Comparison of ENCODE assay signal across 1 cellular context in the genomic region with DNA sequence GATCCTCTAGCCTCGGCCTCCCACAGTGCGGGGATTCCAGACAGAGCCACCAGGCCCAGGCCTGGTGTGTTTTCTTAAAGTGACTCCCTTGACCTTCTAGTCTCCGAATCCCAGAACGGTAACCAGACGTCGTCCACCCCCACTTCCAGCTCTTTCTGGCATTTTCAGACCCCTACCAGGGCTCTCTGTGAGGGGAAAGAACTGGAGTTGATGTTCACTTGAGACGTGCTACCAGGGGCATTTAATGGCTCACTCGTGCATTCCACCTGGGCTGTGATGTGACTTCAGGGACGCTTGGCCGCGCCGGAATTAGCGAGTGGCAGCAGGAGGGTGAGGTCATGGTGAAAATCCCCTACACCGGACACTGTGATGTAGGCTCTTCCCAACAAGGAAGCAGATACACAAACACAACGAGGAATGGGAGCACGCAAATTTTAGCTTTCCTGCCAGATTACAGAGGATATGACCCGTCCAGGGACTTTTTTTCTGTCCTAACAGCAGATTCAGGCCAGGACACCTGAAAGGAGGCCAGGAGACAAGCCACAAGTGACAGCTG.
A peak's percentile ranks its signal among the peaks of the same experiment; 100 is the strongest.
TF ChIP-seq lines count a peak whose summit lies in the region.

No MANE protein-coding gene starts in this region.

TF ChIP-seq in HepG2, 621 proteins besides CTCF, POLR2A, EP300 and RAD21 (continued from another document):
- TF ChIP-seq, protein P1, sequence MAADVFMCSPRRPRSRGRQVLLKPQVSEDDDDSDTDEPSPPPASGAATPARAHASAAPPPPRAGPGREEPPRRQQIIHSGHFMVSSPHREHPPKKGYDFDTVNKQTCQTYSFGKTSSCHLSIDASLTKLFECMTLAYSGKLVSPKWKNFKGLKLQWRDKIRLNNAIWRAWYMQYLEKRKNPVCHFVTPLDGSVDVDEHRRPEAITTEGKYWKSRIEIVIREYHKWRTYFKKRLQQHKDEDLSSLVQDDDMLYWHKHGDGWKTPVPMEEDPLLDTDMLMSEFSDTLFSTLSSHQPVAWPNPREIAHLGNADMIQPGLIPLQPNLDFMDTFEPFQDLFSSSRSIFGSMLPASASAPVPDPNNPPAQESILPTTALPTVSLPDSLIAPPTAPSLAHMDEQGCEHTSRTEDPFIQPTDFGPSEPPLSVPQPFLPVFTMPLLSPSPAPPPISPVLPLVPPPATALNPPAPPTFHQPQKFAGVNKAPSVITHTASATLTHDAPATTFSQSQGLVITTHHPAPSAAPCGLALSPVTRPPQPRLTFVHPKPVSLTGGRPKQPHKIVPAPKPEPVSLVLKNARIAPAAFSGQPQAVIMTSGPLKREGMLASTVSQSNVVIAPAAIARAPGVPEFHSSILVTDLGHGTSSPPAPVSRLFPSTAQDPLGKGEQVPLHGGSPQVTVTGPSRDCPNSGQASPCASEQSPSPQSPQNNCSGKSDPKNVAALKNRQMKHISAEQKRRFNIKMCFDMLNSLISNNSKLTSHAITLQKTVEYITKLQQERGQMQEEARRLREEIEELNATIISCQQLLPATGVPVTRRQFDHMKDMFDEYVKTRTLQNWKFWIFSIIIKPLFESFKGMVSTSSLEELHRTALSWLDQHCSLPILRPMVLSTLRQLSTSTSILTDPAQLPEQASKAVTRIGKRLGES (CRISPR knock-in tag; IDR thresholded peaks at IDR 0.05; ENCODE audit: borderline replicate concordance) = no peak
- TF ChIP-seq PAWR (CRISPR knock-in tag; IDR thresholded peaks at IDR 0.05; ENCODE audit: borderline replicate concordance) = 0 out of 2 replicates have a peak, but pooled peaks have one; percentile 26
- TF ChIP-seq, protein P2, sequence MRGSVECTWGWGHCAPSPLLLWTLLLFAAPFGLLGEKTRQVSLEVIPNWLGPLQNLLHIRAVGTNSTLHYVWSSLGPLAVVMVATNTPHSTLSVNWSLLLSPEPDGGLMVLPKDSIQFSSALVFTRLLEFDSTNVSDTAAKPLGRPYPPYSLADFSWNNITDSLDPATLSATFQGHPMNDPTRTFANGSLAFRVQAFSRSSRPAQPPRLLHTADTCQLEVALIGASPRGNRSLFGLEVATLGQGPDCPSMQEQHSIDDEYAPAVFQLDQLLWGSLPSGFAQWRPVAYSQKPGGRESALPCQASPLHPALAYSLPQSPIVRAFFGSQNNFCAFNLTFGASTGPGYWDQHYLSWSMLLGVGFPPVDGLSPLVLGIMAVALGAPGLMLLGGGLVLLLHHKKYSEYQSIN (CRISPR knock-in tag; IDR thresholded peaks at IDR 0.05; ENCODE audit: borderline replicate concordance) = no peak
- no peak for TF ChIP-seq BHLHE40 (IDR thresholded peaks at IDR 0.05; ENCODE audit: low read length)
- TF ChIP-seq, protein P3, sequence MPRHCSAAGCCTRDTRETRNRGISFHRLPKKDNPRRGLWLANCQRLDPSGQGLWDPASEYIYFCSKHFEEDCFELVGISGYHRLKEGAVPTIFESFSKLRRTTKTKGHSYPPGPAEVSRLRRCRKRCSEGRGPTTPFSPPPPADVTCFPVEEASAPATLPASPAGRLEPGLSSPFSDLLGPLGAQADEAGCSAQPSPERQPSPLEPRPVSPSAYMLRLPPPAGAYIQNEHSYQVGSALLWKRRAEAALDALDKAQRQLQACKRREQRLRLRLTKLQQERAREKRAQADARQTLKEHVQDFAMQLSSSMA (CRISPR knock-in tag; IDR thresholded peaks at IDR 0.05) = no peak
- no peak for TF ChIP-seq ZNF776 (CRISPR knock-in tag; IDR thresholded peaks at IDR 0.05)
- TF ChIP-seq TBX3 (IDR thresholded peaks at IDR 0.05; ENCODE audit: borderline replicate concordance) = no peak
- no peak for TF ChIP-seq KLF9 (CRISPR knock-in tag; IDR thresholded peaks at IDR 0.05; ENCODE audit: low read depth)
- TF ChIP-seq HDAC1 (CRISPR knock-in tag; IDR thresholded peaks at IDR 0.05) = no peak
- TF ChIP-seq, protein P4, sequence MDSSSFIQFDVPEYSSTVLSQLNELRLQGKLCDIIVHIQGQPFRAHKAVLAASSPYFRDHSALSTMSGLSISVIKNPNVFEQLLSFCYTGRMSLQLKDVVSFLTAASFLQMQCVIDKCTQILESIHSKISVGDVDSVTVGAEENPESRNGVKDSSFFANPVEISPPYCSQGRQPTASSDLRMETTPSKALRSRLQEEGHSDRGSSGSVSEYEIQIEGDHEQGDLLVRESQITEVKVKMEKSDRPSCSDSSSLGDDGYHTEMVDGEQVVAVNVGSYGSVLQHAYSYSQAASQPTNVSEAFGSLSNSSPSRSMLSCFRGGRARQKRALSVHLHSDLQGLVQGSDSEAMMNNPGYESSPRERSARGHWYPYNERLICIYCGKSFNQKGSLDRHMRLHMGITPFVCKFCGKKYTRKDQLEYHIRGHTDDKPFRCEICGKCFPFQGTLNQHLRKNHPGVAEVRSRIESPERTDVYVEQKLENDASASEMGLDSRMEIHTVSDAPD (CRISPR knock-in tag; IDR thresholded peaks at IDR 0.05) = 0 out of 2 replicates have a peak, but pooled peaks have one; percentile 4
- TF ChIP-seq, protein P5, sequence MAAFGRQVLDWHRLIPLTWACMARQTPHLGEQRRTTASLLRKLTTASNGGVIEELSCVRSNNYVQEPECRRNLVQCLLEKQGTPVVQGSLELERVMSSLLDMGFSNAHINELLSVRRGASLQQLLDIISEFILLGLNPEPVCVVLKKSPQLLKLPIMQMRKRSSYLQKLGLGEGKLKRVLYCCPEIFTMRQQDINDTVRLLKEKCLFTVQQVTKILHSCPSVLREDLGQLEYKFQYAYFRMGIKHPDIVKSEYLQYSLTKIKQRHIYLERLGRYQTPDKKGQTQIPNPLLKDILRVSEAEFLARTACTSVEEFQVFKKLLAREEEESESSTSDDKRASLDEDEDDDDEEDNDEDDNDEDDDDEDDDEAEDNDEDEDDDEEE (CRISPR knock-in tag; IDR thresholded peaks at IDR 0.05) = no peak
- no peak for TF ChIP-seq HDAC6 (IDR thresholded peaks at IDR 0.05; ENCODE audit: low read depth, low read length)
- no peak for TF ChIP-seq RAD51 (IDR thresholded peaks at IDR 0.05; ENCODE audit: borderline replicate concordance)
- TF ChIP-seq SOX6 (IDR thresholded peaks at IDR 0.05) = no peak
- TF ChIP-seq SOX6 (CRISPR knock-in tag; IDR thresholded peaks at IDR 0.05) = no peak
- TF ChIP-seq RFX1 (IDR thresholded peaks at IDR 0.05) = no peak
- no peak for TF ChIP-seq NFE2L1 (CRISPR knock-in tag; IDR thresholded peaks at IDR 0.05; ENCODE audit: borderline replicate concordance)
- TF ChIP-seq, protein P6, sequence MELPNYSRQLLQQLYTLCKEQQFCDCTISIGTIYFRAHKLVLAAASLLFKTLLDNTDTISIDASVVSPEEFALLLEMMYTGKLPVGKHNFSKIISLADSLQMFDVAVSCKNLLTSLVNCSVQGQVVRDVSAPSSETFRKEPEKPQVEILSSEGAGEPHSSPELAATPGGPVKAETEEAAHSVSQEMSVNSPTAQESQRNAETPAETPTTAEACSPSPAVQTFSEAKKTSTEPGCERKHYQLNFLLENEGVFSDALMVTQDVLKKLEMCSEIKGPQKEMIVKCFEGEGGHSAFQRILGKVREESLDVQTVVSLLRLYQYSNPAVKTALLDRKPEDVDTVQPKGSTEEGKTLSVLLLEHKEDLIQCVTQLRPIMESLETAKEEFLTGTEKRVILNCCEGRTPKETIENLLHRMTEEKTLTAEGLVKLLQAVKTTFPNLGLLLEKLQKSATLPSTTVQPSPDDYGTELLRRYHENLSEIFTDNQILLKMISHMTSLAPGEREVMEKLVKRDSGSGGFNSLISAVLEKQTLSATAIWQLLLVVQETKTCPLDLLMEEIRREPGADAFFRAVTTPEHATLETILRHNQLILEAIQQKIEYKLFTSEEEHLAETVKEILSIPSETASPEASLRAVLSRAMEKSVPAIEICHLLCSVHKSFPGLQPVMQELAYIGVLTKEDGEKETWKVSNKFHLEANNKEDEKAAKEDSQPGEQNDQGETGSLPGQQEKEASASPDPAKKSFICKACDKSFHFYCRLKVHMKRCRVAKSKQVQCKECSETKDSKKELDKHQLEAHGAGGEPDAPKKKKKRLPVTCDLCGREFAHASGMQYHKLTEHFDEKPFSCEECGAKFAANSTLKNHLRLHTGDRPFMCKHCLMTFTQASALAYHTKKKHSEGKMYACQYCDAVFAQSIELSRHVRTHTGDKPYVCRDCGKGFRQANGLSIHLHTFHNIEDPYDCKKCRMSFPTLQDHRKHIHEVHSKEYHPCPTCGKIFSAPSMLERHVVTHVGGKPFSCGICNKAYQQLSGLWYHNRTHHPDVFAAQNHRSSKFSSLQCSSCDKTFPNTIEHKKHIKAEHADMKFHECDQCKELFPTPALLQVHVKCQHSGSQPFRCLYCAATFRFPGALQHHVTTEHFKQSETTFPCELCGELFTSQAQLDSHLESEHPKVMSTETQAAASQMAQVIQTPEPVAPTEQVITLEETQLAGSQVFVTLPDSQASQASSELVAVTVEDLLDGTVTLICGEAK (IDR thresholded peaks at IDR 0.05) = no peak
- TF ChIP-seq, protein P6 (CRISPR knock-in tag; IDR thresholded peaks at IDR 0.05) = no peak
- TF ChIP-seq ZNF350 (CRISPR knock-in tag; IDR thresholded peaks at IDR 0.05; ENCODE audit: borderline replicate concordance, low read depth) = 0 out of 2 replicates have a peak, but pooled peaks have one; percentile 55
- 0 out of 2 replicates have a peak, but pooled peaks have one; percentile 17 for TF ChIP-seq ELF4 (CRISPR knock-in tag; IDR thresholded peaks at IDR 0.05; ENCODE audit: borderline replicate concordance)
- no peak for TF ChIP-seq GFI1 (CRISPR knock-in tag; IDR thresholded peaks at IDR 0.05; ENCODE audit: borderline replicate concordance)
- TF ChIP-seq ZIK1 (CRISPR knock-in tag; IDR thresholded peaks at IDR 0.05; ENCODE audit: borderline replicate concordance, low read depth) = no peak
- TF ChIP-seq POGZ (CRISPR knock-in tag; IDR thresholded peaks at IDR 0.05) = no peak
- TF ChIP-seq NRL (CRISPR knock-in tag; IDR thresholded peaks at IDR 0.05; ENCODE audit: borderline replicate concordance) = no peak
